ENCODE assay signal across 8 cellular contexts in genomic region chr1:207962716-207963428, GRCh38. TPM values are rescaled to one million over a fixed set of nuclear protein-coding genes. Genes with fewer than 3 reads are reported as not detected.
DNase-seq lines count a peak whose midpoint lies in the region; ATAC-seq and TF ChIP-seq lines count a peak whose summit lies in the region.

No MANE protein-coding gene starts in this region.

- peaks cover 22% of the 10 kb centered on the region for H3K4me1 ChIP-seq in CD4-positive, alpha-beta memory T cell (ENCODE audit: insufficient read depth, low read length)

- intact Hi-C loops in CD4-positive, alpha-beta memory T cell (cut with micrococcal nuclease), result loop anchor here (1.0 kb wide), 3 partner anchors 78 to 166 kb away; no protein-coding TSS in a partner anchor
- intact Hi-C loops in activated T-helper 2 cell treated with anti-CD3 and anti-CD28 coated beads, Interferon-gamma antibody, Interleukin-2, Interleukin-4, amounts not matched to agents 10 μg/mL and 5 μg/mL and 100 μg/mL, durations not matched to agents 14 hours and 24 hours and 36 hours (cut with micrococcal nuclease), result loop anchor here (1.0 kb wide), 3 partner anchors 78 to 166 kb away; no protein-coding TSS in a partner anchor
- intact Hi-C loops in Right ventricle myocardium inferior (cut with DNase I), result loop anchor here (1.0 to 5.0 kb wide), 3 partner anchors 41 to 136 kb away; no protein-coding TSS in a partner anchor

- H3K27ac ChIP-seq in CD4-positive, alpha-beta memory T cell (ENCODE audit: low read depth, low read length), result peak overlapping the region; percentile 48

- peaks cover 14% of the 10 kb centered on the region for H3K27me3 ChIP-seq in CD4-positive, alpha-beta memory T cell (ENCODE audit: insufficient read depth, low read length)

- DNase-seq in CD4-positive, alpha-beta memory T cell, result peak in 1 of 5 donors; percentile 35
- DNase-seq in HT-29 (ENCODE audit: low spot score) (peak; percentile 46), Right ventricle myocardium inferior (ENCODE audit: missing footprints) (peak; percentile 72), osteocyte (ENCODE audit: extremely low spot score, unreplicated experiment) (no peak), T-helper 9 cell (no peak), NCI-H2107 treated with DMSO at 0.1 percent for 48 hours (lab: John Stamatoyannopoulos, UW; ENCODE audit: unreplicated experiment) (no peak)
- peak; percentile 22 for DNase-seq in activated T-helper 2 cell treated with anti-CD3 and anti-CD28 coated beads, Interferon-gamma antibody, Interleukin-2, Interleukin-4, amounts not matched to agents 10 μg/mL and 5 μg/mL and 100 μg/mL, durations not matched to agents 14 hours and 24 hours and 36 hours (ENCODE audit: low spot score)

- peaks cover 24 to 34% of the 10 kb centered on the region in 2 donors for H3K27me3 Mint-ChIP-seq in CD4-positive, alpha-beta memory T cell
- peaks cover 47% of the 10 kb centered on the region for H3K27me3 Mint-ChIP-seq in activated T-helper 2 cell treated with anti-CD3 and anti-CD28 coated beads, Interferon-gamma antibody, Interleukin-2, Interleukin-4, amounts not matched to agents 10 μg/mL and 5 μg/mL and 100 μg/mL, durations not matched to agents 14 hours and 24 hours and 36 hours (ENCODE audit: low read depth)
- H3K27me3 Mint-ChIP-seq in osteocyte (ENCODE audit: unreplicated experiment), result no peaks in the 10 kb centered on the region

- peak overlapping the region; percentile 81 to 93 (median 87) for H3K4me3 Mint-ChIP-seq in CD4-positive, alpha-beta memory T cell
- H3K4me3 Mint-ChIP-seq in activated T-helper 2 cell treated with anti-CD3 and anti-CD28 coated beads, Interferon-gamma antibody, Interleukin-2, Interleukin-4, amounts not matched to agents 10 μg/mL and 5 μg/mL and 100 μg/mL, durations not matched to agents 14 hours and 24 hours and 36 hours (ENCODE audit: low read depth), result peak overlapping the region; percentile 76
- H3K4me3 Mint-ChIP-seq in osteocyte (ENCODE audit: unreplicated experiment), result peak overlapping the region; percentile 77

- POLR2A ChIA-PET in CD4-positive, alpha-beta memory T cell (lab: Charles Lee; ENCODE audit: partially characterized antibody), result interaction anchor here (1.0 to 3.3 kb wide), 9 partner anchors 11 to 165 kb away, joined by 3 to 28 read pairs (median 5); no protein-coding TSS in a partner anchor

- TF ChIP-seq CTCF in osteocyte (IDR thresholded peaks at IDR 0.05), result no peak

- CTCF ChIA-PET in CD4-positive, alpha-beta memory T cell (lab: Charles Lee; ENCODE audit: partially characterized antibody), result interaction anchor here (0.7 to 6.9 kb wide), 34 partner anchors 9 to 385 kb away, joined by 3 to 119 read pairs (median 6); no protein-coding TSS in a partner anchor

- H3K9me3 Mint-ChIP-seq in CD4-positive, alpha-beta memory T cell, result no peaks in the 10 kb centered on the region
- H3K9me3 Mint-ChIP-seq in activated T-helper 2 cell treated with anti-CD3 and anti-CD28 coated beads, Interferon-gamma antibody, Interleukin-2, Interleukin-4, amounts not matched to agents 10 μg/mL and 5 μg/mL and 100 μg/mL, durations not matched to agents 14 hours and 24 hours and 36 hours, result no peaks in the 10 kb centered on the region
- H3K9me3 Mint-ChIP-seq in osteocyte (ENCODE audit: unreplicated experiment), result no peaks in the 10 kb centered on the region

- no peaks in the 10 kb centered on the region for H3K36me3 ChIP-seq in CD4-positive, alpha-beta memory T cell (ENCODE audit: insufficient read depth, low read length)

- no peaks in the 10 kb centered on the region for H3K36me3 Mint-ChIP-seq in CD4-positive, alpha-beta memory T cell
- H3K36me3 Mint-ChIP-seq in activated T-helper 2 cell treated with anti-CD3 and anti-CD28 coated beads, Interferon-gamma antibody, Interleukin-2, Interleukin-4, amounts not matched to agents 10 μg/mL and 5 μg/mL and 100 μg/mL, durations not matched to agents 14 hours and 24 hours and 36 hours (ENCODE audit: low read depth), result no peaks in the 10 kb centered on the region
- H3K36me3 Mint-ChIP-seq in osteocyte (ENCODE audit: unreplicated experiment), result no peaks in the 10 kb centered on the region

- peak overlapping the region; percentile 27 to 86 for H3K4me3 ChIP-seq in CD4-positive, alpha-beta memory T cell (ENCODE audit: low read length in 2 of 2)

- no peaks in the 10 kb centered on the region for H3K9me3 ChIP-seq in CD4-positive, alpha-beta memory T cell (ENCODE audit: control insufficient read depth in 1 of 2, low read length in 2 of 2)

- ATAC-seq in GM19397 (IDR thresholded peaks at IDR 0.05; ENCODE audit: unreplicated experiment) (peak; percentile 26), Right ventricle myocardium inferior (peak; percentile 26)

- H3K27ac Mint-ChIP-seq in CD4-positive, alpha-beta memory T cell, result peak overlapping the region in 6 of 7 donors; percentile 33 to 69 (median 62)
- peak overlapping the region; percentile 64 for H3K27ac Mint-ChIP-seq in activated T-helper 2 cell treated with anti-CD3 and anti-CD28 coated beads, Interferon-gamma antibody, Interleukin-2, Interleukin-4, amounts not matched to agents 10 μg/mL and 5 μg/mL and 100 μg/mL, durations not matched to agents 14 hours and 24 hours and 36 hours
- H3K27ac Mint-ChIP-seq in osteocyte (ENCODE audit: unreplicated experiment), result peak overlapping the region; percentile 77

- H3K4me1 Mint-ChIP-seq in CD4-positive, alpha-beta memory T cell, result peaks cover 4 to 22% (median 14%) of the 10 kb centered on the region in 4 donors
- peaks cover 11% of the 10 kb centered on the region for H3K4me1 Mint-ChIP-seq in activated T-helper 2 cell treated with anti-CD3 and anti-CD28 coated beads, Interferon-gamma antibody, Interleukin-2, Interleukin-4, amounts not matched to agents 10 μg/mL and 5 μg/mL and 100 μg/mL, durations not matched to agents 14 hours and 24 hours and 36 hours (ENCODE audit: low read depth)
- H3K4me1 Mint-ChIP-seq in osteocyte (ENCODE audit: unreplicated experiment), result peaks cover 21% of the 10 kb centered on the region

RNA-seq across cellular contexts. Expression of gene CD34, which starts 51.9 kb away (rescaled TPM):
- under 1 TPM in 1 of 2 experiments, not detected in 1; 0.03 TPM for total RNA-seq in CD4-positive, alpha-beta memory T cell
- not detected for polyA plus RNA-seq in CD4-positive, alpha-beta memory T cell
- not detected in 2 replicates for total RNA-seq in HT-29 (2014; rRNA removed; shearing (Covaris generic))
- not detected in 2 replicates for total RNA-seq in activated T-helper 2 cell treated with anti-CD3 and anti-CD28 coated beads, Interferon-gamma antibody, Interleukin-2, Interleukin-4, amounts not matched to agents 10 μg/mL and 5 μg/mL and 100 μg/mL, durations not matched to agents 14 hours and 24 hours and 36 hours
- total RNA-seq in Right ventricle myocardium inferior (84.8 TPM), osteocyte (not detected in 2 replicates)

Comparison
In these comparisons a context has a peak if more than half of its experiments do, and no peak if none do; other contexts are left out.
1. DNase-seq: peak in HT-29 (single experiment), activated T-helper 2 cell treated with anti-CD3 and anti-CD28 coated beads, Interferon-gamma antibody, Interleukin-2, Interleukin-4, amounts not matched to agents 10 μg/mL and 5 μg/mL and 100 μg/mL, durations not matched to agents 14 hours and 24 hours and 36 hours (single experiment) and Right ventricle myocardium inferior (single experiment); none in osteocyte (single experiment), T-helper 9 cell (single experiment) and NCI-H2107 treated with DMSO at 0.1 percent for 48 hours (single experiment).
2. RNA of gene CD34, which starts 51.9 kb away (total RNA-seq): 84.8 TPM in Right ventricle myocardium inferior (single experiment); not detected in osteocyte, 0.03 TPM in CD4-positive, alpha-beta memory T cell, not detected in activated T-helper 2 cell treated with anti-CD3 and anti-CD28 coated beads, Interferon-gamma antibody, Interleukin-2, Interleukin-4, amounts not matched to agents 10 μg/mL and 5 μg/mL and 100 μg/mL, durations not matched to agents 14 hours and 24 hours and 36 hours and not detected in HT-29; every median in the first group is over 10 times any median in the second.
3. Peak in every context shown above with its lines, with median percentiles within 50 percentile points of each other: H3K27ac Mint-ChIP-seq and H3K4me3 Mint-ChIP-seq.